24 cellular contexts compared by ENCODE assay signal in the genomic region with DNA sequence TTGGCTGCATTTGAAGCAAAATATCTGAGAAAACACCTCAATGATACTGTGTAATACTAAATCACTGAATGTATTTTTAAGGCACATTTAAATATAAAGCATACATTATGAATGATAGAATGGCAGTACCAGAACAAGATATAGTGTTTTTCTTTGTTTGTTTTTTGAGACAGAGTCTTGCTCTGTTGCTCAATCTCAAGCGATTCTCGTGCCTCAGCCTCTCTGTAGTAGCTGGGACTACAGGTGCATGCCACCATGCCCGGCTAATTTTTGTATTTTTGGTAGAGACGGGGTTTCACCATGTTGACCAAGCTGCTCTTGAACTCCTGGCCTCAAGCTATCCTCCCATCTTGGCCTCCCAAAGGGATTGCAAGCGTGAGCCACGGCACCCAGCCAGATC. TPM values are rescaled to one million over a fixed set of nuclear protein-coding genes. Genes with fewer than 3 reads are reported as not detected.
DNase-seq lines count a peak whose midpoint lies in the region; ATAC-seq, FAIRE-seq and TF ChIP-seq lines count a peak whose summit lies in the region.
"Had no signal": no experiment of that assay in that cellular context is flagged by ENCODE, and none has a peak within 500 bp of the region (broad histone marks: within the 10 kb centered on the region; RNA-seq: fewer than 3 reads in every experiment).

No MANE protein-coding gene starts in this region.

- H3K27me3 ChIP-seq in BLaER1, result no peaks in the 10 kb centered on the region
- H3K27me3 ChIP-seq in CD8-positive, alpha-beta T cell (ENCODE audit: insufficient read depth, low read length), result no peaks in the 10 kb centered on the region
- no peaks in the 10 kb centered on the region for H3K27me3 ChIP-seq in PC-3 (ENCODE audit: low read length)
- H3K27me3 ChIP-seq: pancreas, right atrium auricular region, stomach, upper lobe of right lung had no signal

- FAIRE-seq in kidney (lab: Jason Lieb, UNC) (no peak), D721Med (lab: Jason Lieb, UNC) (no peak)
- FAIRE-seq: pancreas had no signal

- H3K9me2 ChIP-seq in PC-3 (replicated peaks; ENCODE audit: low read length), result no peaks in the 10 kb centered on the region

- H3K4me3 ChIP-seq in BLaER1, result no peak overlapping the region
- no peak overlapping the region for H3K4me3 ChIP-seq in CD8-positive, alpha-beta T cell (ENCODE audit: low read depth, low read length)
- no peak overlapping the region for H3K4me3 ChIP-seq in PC-3 (ENCODE audit: low read length)
- H3K4me3 ChIP-seq in kidney (ENCODE audit: low read length in 2 of 2), result no peak overlapping the region
- H3K4me3 ChIP-seq: pancreas, right atrium auricular region, SK-N-MC, stomach, upper lobe of right lung had no signal

- H3K4me2 ChIP-seq in BLaER1 (peak overlapping the region; percentile 85), PC-3 (ENCODE audit: low read length) (0 out of 2 replicates have a peak overlapping the region, but pooled peaks have one; percentile 5)

- peaks cover 15% of the 10 kb centered on the region for H3K36me3 Mint-ChIP-seq in CD8-positive, alpha-beta T cell
- H3K36me3 Mint-ChIP-seq in naive thymus-derived CD8-positive, alpha-beta T cell, result peaks cover 0 to 7% (median 3%) of the 10 kb centered on the region in 3 donors
- H3K36me3 Mint-ChIP-seq: natural killer cell had no signal

- DNase-seq in CD8-positive, alpha-beta T cell, result no peak
- DNase-seq in PC-3 (no peak), kidney (no peak), AG08395 (ENCODE audit: low spot score) (no peak), D721Med (ENCODE audit: insufficient read length, low spot score) (no peak)
- no peak for DNase-seq in naive thymus-derived CD8-positive, alpha-beta T cell
- DNase-seq: activated CD4-positive, CD25-positive, alpha-beta regulatory T cell; activated CD8-positive, alpha-beta T cell treated with anti-CD3 and anti-CD28 coated beads, Interleukin-2, amount 10 ng/mL, durations not matched to agents 7 days and 5 days; activated naive CD4-positive, alpha-beta T cell treated with anti-CD3 and anti-CD28 coated beads for 36 hours; activated T-cell treated with anti-CD3 and anti-CD28 coated beads, Interleukin-2, amount 50 U/mL, for 48 hours; head of caudate nucleus; left cardiac atrium; natural killer cell; NCI-H1417 treated with DMSO at 0.1 percent for 48 hours; pancreas; stomach; T-helper 9 cell; upper lobe of right lung had no signal

- no peak for TF ChIP-seq CTCF in CD8-positive, alpha-beta T cell (IDR thresholded peaks at IDR 0.05)
- TF ChIP-seq CTCF in PC-3 (conservative IDR thresholded peaks at IDR 0.05; ENCODE audit: low read depth, low read length) (no peak), kidney (IDR thresholded peaks at IDR 0.05; ENCODE audit: borderline replicate concordance, extremely low read depth, insufficient read depth) (no peak), D721Med (IDR thresholded peaks at IDR 0.05; ENCODE audit: insufficient read depth, missing control alignments) (no peak)

- intact Hi-C loops in CD8-positive, alpha-beta T cell (cut with DNase I, micrococcal nuclease), result loop anchor here in 1 of 2 experiments (10.0 kb wide), 1 partner anchor 215 kb away; a partner anchor contains a TSS
- intact Hi-C loops in PC-3 (cut with micrococcal nuclease), result no loop called here
- intact Hi-C loops in kidney (cut with DNase I), result no loop called here

- H3K4me3 Mint-ChIP-seq in CD8-positive, alpha-beta T cell, result no peak overlapping the region
- H3K4me3 Mint-ChIP-seq in naive thymus-derived CD8-positive, alpha-beta T cell, result peak overlapping the region in 4 of 10 donors; percentile 26 to 60 (median 31)
- H3K4me3 Mint-ChIP-seq: activated CD8-positive, alpha-beta T cell treated with anti-CD3 and anti-CD28 coated beads, Interleukin-2, amount 10 ng/mL, durations not matched to agents 7 days and 5 days; activated naive CD4-positive, alpha-beta T cell treated with anti-CD3 and anti-CD28 coated beads for 36 hours had no signal

- no peaks in the 10 kb centered on the region for H3K9me3 Mint-ChIP-seq in CD8-positive, alpha-beta T cell
- no peaks in the 10 kb centered on the region for H3K9me3 Mint-ChIP-seq in naive thymus-derived CD8-positive, alpha-beta T cell
- H3K9me3 Mint-ChIP-seq: activated naive CD4-positive, alpha-beta T cell treated with anti-CD3 and anti-CD28 coated beads for 36 hours; natural killer cell had no signal

- no peaks in the 10 kb centered on the region for H3K27me3 Mint-ChIP-seq in CD8-positive, alpha-beta T cell (ENCODE audit: low read depth)
- H3K27me3 Mint-ChIP-seq in naive thymus-derived CD8-positive, alpha-beta T cell, result no peaks in the 10 kb centered on the region

- H2AFZ ChIP-seq in PC-3 (ENCODE audit: low read length), result no peak overlapping the region

- H3K9me3 ChIP-seq in BLaER1, result no peaks in the 10 kb centered on the region
- H3K9me3 ChIP-seq in CD8-positive, alpha-beta T cell (ENCODE audit: low read length), result no peaks in the 10 kb centered on the region
- no peaks in the 10 kb centered on the region for H3K9me3 ChIP-seq in PC-3 (ENCODE audit: low read length)
- H3K9me3 ChIP-seq in kidney (ENCODE audit: control insufficient read depth in 1 of 2, low read length in 2 of 2), result no peaks in the 10 kb centered on the region
- H3K9me3 ChIP-seq: Caco-2, pancreas, right atrium auricular region, stomach, upper lobe of right lung had no signal

- H3K9ac ChIP-seq in BLaER1 (no peak overlapping the region), PC-3 (ENCODE audit: low read length) (no peak overlapping the region), kidney (ENCODE audit: low read length in 2 of 2) (no peak overlapping the region)

- no peaks in the 10 kb centered on the region for H4K20me1 ChIP-seq in BLaER1
- H4K20me1 ChIP-seq in PC-3 (ENCODE audit: low read length), result no peaks in the 10 kb centered on the region

- H3K27ac ChIP-seq in BLaER1 (no peak overlapping the region), PC-3 (ENCODE audit: low read length) (no peak overlapping the region), kidney (ENCODE audit: low read depth in 2 of 2, low read length in 2 of 2) (no peak overlapping the region)
- no peak overlapping the region for H3K27ac ChIP-seq in CD8-positive, alpha-beta T cell (ENCODE audit: low read depth, low read length)
- H3K27ac ChIP-seq: pancreas, right atrium auricular region, upper lobe of right lung had no signal

- CTCF ChIA-PET in CD8-positive, alpha-beta T cell (lab: Charles Lee), result interaction anchor here (0.7 to 7.6 kb wide), 3 partner anchors 9 to 34 kb away, joined by 3 to 50 read pairs (median 24); a partner anchor contains a TSS
- CTCF ChIA-PET in PC-3 (lab: Charles Lee), result no interaction called here

- H3K4me1 ChIP-seq in BLaER1, result peaks cover 57% of the 10 kb centered on the region
- H3K4me1 ChIP-seq in CD8-positive, alpha-beta T cell (ENCODE audit: insufficient read depth, low read length), result peaks cover 43% of the 10 kb centered on the region
- H3K4me1 ChIP-seq in PC-3 (ENCODE audit: insufficient read depth, low read length), result peaks cover 43% of the 10 kb centered on the region
- peaks cover 3 to 7% of the 10 kb centered on the region in 2 donors for H3K4me1 ChIP-seq in kidney (ENCODE audit: control insufficient read depth in 1 of 2, insufficient read depth in 1 of 2, low read depth in 1 of 2, low read length in 2 of 2)

- peak overlapping the region; percentile 45 for H3K27ac Mint-ChIP-seq in CD8-positive, alpha-beta T cell
- peak overlapping the region in 8 of 10 donors; percentile 57 to 100 (median 77) for H3K27ac Mint-ChIP-seq in naive thymus-derived CD8-positive, alpha-beta T cell
- H3K27ac Mint-ChIP-seq: activated CD8-positive, alpha-beta T cell treated with anti-CD3 and anti-CD28 coated beads, Interleukin-2, amount 10 ng/mL, durations not matched to agents 7 days and 5 days; activated naive CD4-positive, alpha-beta T cell treated with anti-CD3 and anti-CD28 coated beads for 36 hours had no signal

- POLR2A ChIA-PET in CD8-positive, alpha-beta T cell (lab: Charles Lee), result interaction anchor here (0.5 to 14.2 kb wide), 3 partner anchors 8 to 92 kb away, joined by 3 to 372 read pairs (median 327); a partner anchor contains a TSS
- POLR2A ChIA-PET in PC-3 (lab: Charles Lee; ENCODE audit: unreplicated experiment), result interaction anchor here (0.6 kb wide), 1 partner anchor 111 kb away, joined by 3 read pairs; a partner anchor contains a TSS
- POLR2A ChIA-PET in naive thymus-derived CD8-positive, alpha-beta T cell (lab: Charles Lee), result interaction anchor here (1.1 to 13.0 kb wide), 4 partner anchors 8 to 51 kb away, joined by 3 to 852 read pairs (median 384); a partner anchor contains a TSS

- peaks cover 27% of the 10 kb centered on the region for H3K79me2 ChIP-seq in PC-3 (ENCODE audit: low read length)

- H3F3A ChIP-seq in PC-3 (ENCODE audit: low read length, unreplicated experiment), result no peaks in the 10 kb centered on the region

- peaks cover 52% of the 10 kb centered on the region for H3K4me1 Mint-ChIP-seq in CD8-positive, alpha-beta T cell (ENCODE audit: low read depth)
- H3K4me1 Mint-ChIP-seq in naive thymus-derived CD8-positive, alpha-beta T cell, result peaks cover 17 to 56% (median 48%) of the 10 kb centered on the region in 4 donors

- H3K36me3 ChIP-seq in BLaER1 (no peaks in the 10 kb centered on the region), PC-3 (ENCODE audit: low read depth, low read length) (no peaks in the 10 kb centered on the region), kidney (ENCODE audit: control insufficient read depth in 1 of 2, insufficient read depth in 2 of 2, low read length in 2 of 2) (no peaks in the 10 kb centered on the region)
- H3K36me3 ChIP-seq in CD8-positive, alpha-beta T cell (ENCODE audit: insufficient read depth, low read length), result no peaks in the 10 kb centered on the region
- H3K36me3 ChIP-seq: pancreas, right atrium auricular region, stomach, upper lobe of right lung had no signal

- no TSS peak for BruUV-seq in PC-3 (replicated peaks; lab: Mats Ljungman, UMichigan)

- no peak for ATAC-seq in CD8-positive, alpha-beta T cell
- ATAC-seq in PC-3, result no peak
- no peak for ATAC-seq in naive thymus-derived CD8-positive, alpha-beta T cell
- ATAC-seq: activated CD8-positive, alpha-beta T cell treated with anti-CD3 and anti-CD28 coated beads, Interleukin-2, amount 10 ng/mL, durations not matched to agents 7 days and 5 days; left cardiac atrium; natural killer cell; pancreas; upper lobe of right lung had no signal

RNA-seq across cellular contexts. Expression of a gene that starts 2.3 kb away (rescaled TPM):
- total RNA-seq in CD8-positive, alpha-beta T cell, result 10 to 100 TPM; 14.4 to 14.8 TPM
- total RNA-seq in PC-3 (2014; rRNA removed) (3.3 and 3.5 TPM in 2 replicates), kidney (20.9 TPM)
- 10 to 100 TPM; 38.6 to 39.9 TPM for total RNA-seq in naive thymus-derived CD8-positive, alpha-beta T cell
- polyA plus RNA-seq in naive thymus-derived CD8-positive, alpha-beta T cell, result 1 to 10 TPM; 3.6 to 6.3 (median 4.2) TPM
- polyA plus RNA-seq in kidney (ENCODE audit: insufficient read depth, low read depth, low replicate concordance), result 2.7 TPM

RNA-seq across cellular contexts. Expression of a gene that starts 33.6 kb away (rescaled TPM):
- 10 to 100 TPM; 70.5 to 74.1 TPM for total RNA-seq in CD8-positive, alpha-beta T cell
- 32.3 and 36.5 TPM in 2 replicates for total RNA-seq in PC-3 (2014; rRNA removed)
- 10 to 100 TPM; 76.0 to 77.0 TPM for total RNA-seq in naive thymus-derived CD8-positive, alpha-beta T cell
- polyA plus RNA-seq in naive thymus-derived CD8-positive, alpha-beta T cell, result 100 to 1,000 TPM; 112 to 126 (median 125) TPM
- total RNA-seq in kidney, result 21.2 TPM
- polyA plus RNA-seq in kidney (ENCODE audit: insufficient read depth, low read depth, low replicate concordance), result 17.6 TPM

RNA-seq across cellular contexts. Expression of a gene that starts 57.1 kb away (rescaled TPM):
- not detected for total RNA-seq in CD8-positive, alpha-beta T cell
- not detected in 2 replicates for total RNA-seq in PC-3 (2014; rRNA removed)
- under 1 TPM in 1 of 2 experiments, not detected in 1; 0.33 TPM for total RNA-seq in naive thymus-derived CD8-positive, alpha-beta T cell
- under 1 TPM in 1 of 3 donors, not detected in 2; 0.08 TPM for polyA plus RNA-seq in naive thymus-derived CD8-positive, alpha-beta T cell
- total RNA-seq in kidney, result 1.6 TPM
- polyA plus RNA-seq in kidney (ENCODE audit: insufficient read depth, low read depth, low replicate concordance), result 0.75 TPM
- total RNA-seq: activated CD8-positive, alpha-beta T cell treated with anti-CD3 and anti-CD28 coated beads, Interleukin-2, amount 10 ng/mL, durations not matched to agents 7 days and 5 days; activated naive CD4-positive, alpha-beta T cell treated with anti-CD3 and anti-CD28 coated beads for 36 hours; Caco-2; MCF 10A; NCI-H460 had no signal
